8 cellular contexts compared by ENCODE assay signal in the genomic region with DNA sequence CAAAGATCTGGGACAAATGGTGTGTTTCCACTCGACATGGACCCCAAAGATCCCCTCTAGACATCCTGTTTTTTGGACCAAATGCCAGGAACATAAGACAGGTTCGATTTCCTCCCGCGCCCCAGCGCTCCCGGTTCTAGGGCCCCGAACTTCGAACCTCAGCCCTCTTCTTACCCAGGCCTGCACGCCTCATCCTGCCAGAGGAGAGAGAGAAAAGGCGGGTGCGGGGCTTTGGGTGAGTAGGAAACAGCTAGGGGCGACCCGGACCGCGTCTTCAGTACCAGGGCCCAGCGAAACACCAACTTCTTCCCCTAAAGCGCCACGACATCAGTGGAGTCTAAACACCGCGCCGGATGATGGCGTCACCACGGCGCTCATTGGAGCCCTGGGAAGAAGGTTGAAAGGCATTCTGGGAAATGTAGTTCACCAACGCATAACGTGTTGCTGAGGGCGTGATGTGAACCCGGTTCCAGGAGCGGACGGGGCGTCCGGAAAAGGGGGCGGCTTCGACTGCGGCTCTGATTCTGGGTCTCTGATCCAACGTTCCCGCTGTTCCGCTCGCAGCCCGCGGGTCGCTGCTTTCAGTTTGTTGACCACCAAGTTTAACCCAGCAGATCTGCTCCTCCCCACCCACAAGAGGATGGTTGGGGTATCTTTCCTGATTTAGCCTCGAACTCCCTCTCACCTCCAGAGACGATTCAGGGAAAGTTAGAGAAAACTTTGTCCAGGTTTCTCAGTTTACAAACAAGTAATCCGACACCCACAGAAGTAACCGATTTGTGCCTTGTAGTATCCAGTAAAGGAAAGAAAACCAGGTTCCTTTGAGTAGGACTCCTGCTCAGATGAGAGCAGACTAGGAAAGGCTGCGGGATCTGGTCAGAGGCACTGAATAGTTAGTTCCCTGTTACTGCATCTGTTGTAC. TPM values are rescaled to one million over a fixed set of nuclear protein-coding genes. Genes with fewer than 3 reads are reported as not detected.
A peak's percentile ranks its signal among the peaks of the same experiment; 100 is the strongest.
DNase-seq lines count a peak whose midpoint lies in the region; ATAC-seq and TF ChIP-seq lines count a peak whose summit lies in the region.

A gene with protein sequence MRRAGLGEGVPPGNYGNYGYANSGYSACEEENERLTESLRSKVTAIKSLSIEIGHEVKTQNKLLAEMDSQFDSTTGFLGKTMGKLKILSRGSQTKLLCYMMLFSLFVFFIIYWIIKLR (minus strand): TSS at position 332 of the 922 bp plus-strand sequence. CDS start 139 bp downstream, at position 193.

- H3K9ac ChIP-seq in Karpas-422 (ENCODE audit: low read length): peak within 1 kb of the TSS; percentile 89

- DNase-seq in DMS79 treated with DMSO at 0.1 percent for 48 hours (lab: John Stamatoyannopoulos, UW) (peak; percentile 89), Karpas-422 (peak; percentile 98), RKO (ENCODE audit: low spot score) (peak; percentile 97), activated T-helper 1 cell treated with Interleukin-2 at 50 U/mL for 16 hours (ENCODE audit: low read depth) (peak; percentile 84), esophagus squamous epithelium (lab: John Stamatoyannopoulos, UW) (peak; percentile 78), myocyte (ENCODE audit: low read depth) (peak; percentile 100)
- DNase-seq in stimulated activated CD8-positive, alpha-beta memory T cell treated with anti-CD3 and anti-CD28 coated beads, Interleukin-7, amount 100 ng/mL, for 48 hours (ENCODE audit: extremely low read depth in 1 of 2, low read depth in 1 of 2): peak; percentile 79 to 86

- intact Hi-C loops in esophagus squamous epithelium (cut with DNase I): no loop called here

- H3K9me3 ChIP-seq in Karpas-422 (ENCODE audit: low read length): no peaks in the 10 kb centered on the region
- H3K9me3 ChIP-seq in esophagus squamous epithelium: no peaks in the 10 kb centered on the region

- H3K4me3 ChIP-seq in Karpas-422 (ENCODE audit: low read length): peak within 1 kb of the TSS; percentile 95
- H3K4me3 ChIP-seq in esophagus squamous epithelium: peak within 1 kb of the TSS; percentile 72 to 93 (median 86)

- H3K4me2 ChIP-seq in Karpas-422 (ENCODE audit: low read depth, low read length, poor library complexity, severe bottlenecking): peak within 1 kb of the TSS; percentile 84

- H4K20me1 ChIP-seq in Karpas-422 (ENCODE audit: insufficient read depth, low read depth, low read length): no peaks in the 10 kb centered on the region

- peaks cover 43% of the 10 kb centered on the region for H3K79me2 ChIP-seq in Karpas-422 (ENCODE audit: low read length)

- H3K36me3 ChIP-seq in Karpas-422 (ENCODE audit: insufficient read depth, low read length) (no peaks in the 10 kb centered on the region), esophagus squamous epithelium (peaks cover 0 to 6% (median 0%) of the 10 kb centered on the region in 3 donors)

- H3K27me3 ChIP-seq in Karpas-422 (ENCODE audit: low read length) (no peaks in the 10 kb centered on the region), esophagus squamous epithelium (no peaks in the 10 kb centered on the region)

- 1% methylated on average over 8 to 24 of the region's 47 CpGs for WGBS in esophagus squamous epithelium, 2 donors

- TF ChIP-seq CTCF in esophagus squamous epithelium (IDR thresholded peaks at IDR 0.05): peak in 1 of 6 experiments; percentile 25

- H3K4me1 ChIP-seq in Karpas-422 (ENCODE audit: low read length) (peaks cover 20% of the 10 kb centered on the region), esophagus squamous epithelium (peaks cover 7 to 36% (median 12%) of the 10 kb centered on the region in 3 donors)

- H2AFZ ChIP-seq in Karpas-422 (ENCODE audit: low read length): peak within 1 kb of the TSS; percentile 92

- TF ChIP-seq POLR2A in esophagus squamous epithelium (IDR thresholded peaks at IDR 0.05): peak in 3 of 4 donors; percentile 42 to 73 (median 73)

- H3K27ac ChIP-seq in Karpas-422 (ENCODE audit: low read length): no peak within 1 kb of the TSS
- H3K27ac ChIP-seq in esophagus squamous epithelium: peak within 1 kb of the TSS; percentile 90 to 95 (median 92)

- peak; percentile 97 for ATAC-seq in GM21825 (IDR thresholded peaks at IDR 0.05; ENCODE audit: unreplicated experiment)

- no peaks in the 10 kb centered on the region for H3K9me2 ChIP-seq in Karpas-422 (replicated peaks; ENCODE audit: insufficient read depth, low read length)

RNA-seq across cellular contexts. Expression of the gene that starts here (rescaled TPM):
- total RNA-seq in Karpas-422 (2014; rRNA removed; shearing (Covaris generic); ENCODE audit: low replicate concordance): 16.8 and 28.0 TPM in 2 replicates
- total RNA-seq in esophagus squamous epithelium: 10 to 100 TPM in 3 of 4 donors, 1 to 10 TPM in 1; 9.0 to 17.7 (median 15.7) TPM
- 34.6 and 38.4 TPM in 2 replicates for total RNA-seq in myocyte
- polyA plus RNA-seq in myocyte (2012): 26.2 TPM
